ENCODE assay signal across 1 cellular context in genomic region chrX:16719334-16720084, GRCh38.
TF ChIP-seq lines count a peak whose summit lies in the region.

SYAP1 (plus strand) TSS chrX:16719612; CDS start chrX:16719725, 113 bp downstream.

TF ChIP-seq in GM23338, 12 proteins besides CTCF, POLR2A, EP300 and RAD21 (continued from another document):
- TF ChIP-seq ZNF462 (CRISPR knock-in tag; IDR thresholded peaks at IDR 0.05) (no peak), NANOG (IDR thresholded peaks at IDR 0.05; ENCODE audit: borderline replicate concordance) (no peak), CREB1 (CRISPR knock-in tag; IDR thresholded peaks at IDR 0.05; ENCODE audit: low read depth) (peak; percentile 96), ZNF114 (CRISPR knock-in tag; IDR thresholded peaks at IDR 0.05) (no peak), REST (IDR thresholded peaks at IDR 0.05; ENCODE audit: unreplicated experiment) (no peak)
